ENCODE assay signal across 19 cellular contexts in genomic region chr5:17185349-17185748, GRCh38. TPM values are rescaled to one million over a fixed set of nuclear protein-coding genes. Genes with fewer than 3 reads are reported as not detected.
A peak's percentile ranks its signal among the peaks of the same experiment; 100 is the strongest.
DNase-seq lines count a peak whose midpoint lies in the region; ATAC-seq and TF ChIP-seq lines count a peak whose summit lies in the region.
"Had no signal": no experiment of that assay in that cellular context is flagged by ENCODE, and none has a peak within 500 bp of the region (broad histone marks: within the 10 kb centered on the region; RNA-seq: fewer than 3 reads in every experiment).

No MANE protein-coding gene starts in this region.

- H2AFZ ChIP-seq in SK-N-SH (ENCODE audit: low read depth), result no peak overlapping the region
- no peak overlapping the region for H2AFZ ChIP-seq in smooth muscle cell (ENCODE audit: low read depth)
- H2AFZ ChIP-seq: PC-9 had no signal

- no peak for TF ChIP-seq CTCF in SK-N-SH (IDR thresholded peaks at IDR 0.05)
- TF ChIP-seq CTCF in RWPE2 (IDR thresholded peaks at IDR 0.05; ENCODE audit: poor library complexity, severe bottlenecking), result no peak
- TF ChIP-seq CTCF in foreskin keratinocyte (conservative IDR thresholded peaks at IDR 0.05), result no peak
- no peak for TF ChIP-seq CTCF in smooth muscle cell (IDR thresholded peaks at IDR 0.05; ENCODE audit: borderline replicate concordance, insufficient read depth, poor library complexity, severe bottlenecking)

- CTCF ChIA-PET in SK-N-SH (lab: Yijun Ruan, JAX), result interaction anchor here (1.0 to 1.7 kb wide), 3 partner anchors 53 to 394 kb away, joined by 3 to 4 read pairs (median 4); no protein-coding TSS in a partner anchor

- in situ Hi-C loops in G401 (cut with HindIII; ENCODE audit: low sequenced_read_pairs), result no loop called here

- H3K27ac ChIP-seq in SK-N-SH (ENCODE audit: low read depth in 2 of 2, low read length in 1 of 2) (peak overlapping the region in 1 of 2 experiments; percentile 74; a peak in 2 of 4 replicates), RWPE2 (ENCODE audit: poor library complexity, severe bottlenecking) (peak overlapping the region; percentile 23), foreskin keratinocyte (peak overlapping the region; percentile 86), smooth muscle cell (ENCODE audit: low read depth) (peak overlapping the region; percentile 98)
- H3K27ac ChIP-seq: 22Rv1, PC-9 had no signal

- H3F3A ChIP-seq in SK-N-SH (replicated peaks; ENCODE audit: insufficient read depth) (peaks cover 68% of the 10 kb centered on the region), smooth muscle cell (ENCODE audit: low read depth) (peaks cover 45% of the 10 kb centered on the region)

- DNase-seq in SK-N-SH (no peak), RWPE2 (ENCODE audit: low spot score) (no peak), foreskin keratinocyte (no peak), smooth muscle cell (lab: John Stamatoyannopoulos, UW; ENCODE audit: unreplicated experiment) (no peak), G401 (ENCODE audit: low spot score) (no peak), NOMO-1 treated with DMSO at 0.1 percent for 48 hours (lab: John Stamatoyannopoulos, UW; ENCODE audit: unreplicated experiment) (no peak)
- DNase-seq: Caco-2; CD4-positive, alpha-beta T cell; GF-D8; KG1; NCI-H1417 treated with DMSO at 0.1 percent for 48 hours; NCI-H187 treated with DMSO at 0.1 percent for 48 hours; NCI-H2227 treated with DMSO at 0.1 percent for 48 hours; NCI-H524; PC-9 had no signal

- H4K20me1 ChIP-seq in SK-N-SH (ENCODE audit: insufficient read depth) (no peaks in the 10 kb centered on the region), smooth muscle cell (ENCODE audit: low read depth) (no peaks in the 10 kb centered on the region)

- H3K9me2 ChIP-seq in SK-N-SH, result no peaks in the 10 kb centered on the region

- H3K9me3 ChIP-seq in SK-N-SH (no peaks in the 10 kb centered on the region), RWPE2 (ENCODE audit: severe bottlenecking) (no peaks in the 10 kb centered on the region), smooth muscle cell (replicated peaks; ENCODE audit: low read depth) (no peaks in the 10 kb centered on the region)
- H3K9me3 ChIP-seq: Caco-2 had no signal

- peak overlapping the region; percentile 17; the same call in 1 of the 2 replicates for H3K9ac ChIP-seq in SK-N-SH
- peak overlapping the region; percentile 88 for H3K9ac ChIP-seq in smooth muscle cell (ENCODE audit: low read depth)

- POLR2A ChIA-PET in SK-N-SH (lab: Yijun Ruan, JAX), result no interaction called here

- H3K27me3 ChIP-seq in SK-N-SH (ENCODE audit: insufficient read depth) (no peaks in the 10 kb centered on the region), RWPE2 (ENCODE audit: insufficient read depth, poor library complexity, severe bottlenecking) (no peaks in the 10 kb centered on the region), foreskin keratinocyte (no peaks in the 10 kb centered on the region), smooth muscle cell (ENCODE audit: low read depth) (no peaks in the 10 kb centered on the region)

- H3K4me3 ChIP-seq in SK-N-SH (ENCODE audit: low read depth in 2 of 2, low read length in 1 of 2) (no peak overlapping the region), RWPE2 (ENCODE audit: severe bottlenecking) (no peak overlapping the region), smooth muscle cell (no peak overlapping the region)
- H3K4me3 ChIP-seq: PC-9 had no signal

- TF ChIP-seq EP300 in SK-N-SH (IDR thresholded peaks at IDR 0.05; ENCODE audit: borderline replicate concordance in 1 of 2, low read depth in 1 of 2, low read length in 1 of 2), result no peak

- WGBS in SK-N-SH (ENCODE audit: low lambda C conversion rate), result 96% methylated on average over 3 of the region's 3 CpGs
- 99% methylated on average over 3 of the region's 3 CpGs for WGBS in smooth muscle cell (ENCODE audit: low lambda C conversion rate)

- ATAC-seq in SK-N-SH treated with all-trans-retinoic acid at 6 μM for 48 hours, result no peak
- no peak for ATAC-seq in RWPE2 (ENCODE audit: low read depth)
- no peak for ATAC-seq in foreskin keratinocyte
- ATAC-seq in GM18907 (IDR thresholded peaks at IDR 0.05; ENCODE audit: unreplicated experiment), result no peak
- ATAC-seq: HepG2 had no signal

- H3K36me3 ChIP-seq in SK-N-SH (replicated peaks in 1 of 2; ENCODE audit: control insufficient read depth in 1 of 2, insufficient read depth in 2 of 2, low read length in 1 of 2), result no peaks in the 10 kb centered on the region
- H3K36me3 ChIP-seq in RWPE2 (ENCODE audit: low read depth), result no peaks in the 10 kb centered on the region
- H3K36me3 ChIP-seq in smooth muscle cell (ENCODE audit: low read depth), result no peaks in the 10 kb centered on the region

- no peak for TF ChIP-seq RAD21 in SK-N-SH (IDR thresholded peaks at IDR 0.05; ENCODE audit: low read length)

- H3K79me2 ChIP-seq in SK-N-SH (ENCODE audit: insufficient read depth) (peaks cover 5% of the 10 kb centered on the region), smooth muscle cell (ENCODE audit: low read depth) (no peaks in the 10 kb centered on the region)

- peaks cover 9 to 46% of the 10 kb centered on the region in 2 experiments; a peak in 3 of 4 replicates for H3K4me1 ChIP-seq in SK-N-SH (ENCODE audit: control insufficient read depth in 1 of 2, insufficient read depth in 2 of 2, low read depth in 1 of 2, low read length in 1 of 2)
- H3K4me1 ChIP-seq in RWPE2 (ENCODE audit: insufficient read depth, poor library complexity, severe bottlenecking), result peaks cover 28% of the 10 kb centered on the region
- peaks cover 41% of the 10 kb centered on the region for H3K4me1 ChIP-seq in foreskin keratinocyte
- H3K4me1 ChIP-seq in smooth muscle cell (ENCODE audit: low read depth), result peaks cover 16% of the 10 kb centered on the region

- H3K4me2 ChIP-seq in SK-N-SH (no peak overlapping the region), smooth muscle cell (peak overlapping the region; percentile 62)
- H3K4me2 ChIP-seq: PC-9 had no signal

TF ChIP-seq in SK-N-SH, 30 proteins besides CTCF, POLR2A, EP300 and RAD21 (continues in another document):
- TF ChIP-seq, protein P1, sequence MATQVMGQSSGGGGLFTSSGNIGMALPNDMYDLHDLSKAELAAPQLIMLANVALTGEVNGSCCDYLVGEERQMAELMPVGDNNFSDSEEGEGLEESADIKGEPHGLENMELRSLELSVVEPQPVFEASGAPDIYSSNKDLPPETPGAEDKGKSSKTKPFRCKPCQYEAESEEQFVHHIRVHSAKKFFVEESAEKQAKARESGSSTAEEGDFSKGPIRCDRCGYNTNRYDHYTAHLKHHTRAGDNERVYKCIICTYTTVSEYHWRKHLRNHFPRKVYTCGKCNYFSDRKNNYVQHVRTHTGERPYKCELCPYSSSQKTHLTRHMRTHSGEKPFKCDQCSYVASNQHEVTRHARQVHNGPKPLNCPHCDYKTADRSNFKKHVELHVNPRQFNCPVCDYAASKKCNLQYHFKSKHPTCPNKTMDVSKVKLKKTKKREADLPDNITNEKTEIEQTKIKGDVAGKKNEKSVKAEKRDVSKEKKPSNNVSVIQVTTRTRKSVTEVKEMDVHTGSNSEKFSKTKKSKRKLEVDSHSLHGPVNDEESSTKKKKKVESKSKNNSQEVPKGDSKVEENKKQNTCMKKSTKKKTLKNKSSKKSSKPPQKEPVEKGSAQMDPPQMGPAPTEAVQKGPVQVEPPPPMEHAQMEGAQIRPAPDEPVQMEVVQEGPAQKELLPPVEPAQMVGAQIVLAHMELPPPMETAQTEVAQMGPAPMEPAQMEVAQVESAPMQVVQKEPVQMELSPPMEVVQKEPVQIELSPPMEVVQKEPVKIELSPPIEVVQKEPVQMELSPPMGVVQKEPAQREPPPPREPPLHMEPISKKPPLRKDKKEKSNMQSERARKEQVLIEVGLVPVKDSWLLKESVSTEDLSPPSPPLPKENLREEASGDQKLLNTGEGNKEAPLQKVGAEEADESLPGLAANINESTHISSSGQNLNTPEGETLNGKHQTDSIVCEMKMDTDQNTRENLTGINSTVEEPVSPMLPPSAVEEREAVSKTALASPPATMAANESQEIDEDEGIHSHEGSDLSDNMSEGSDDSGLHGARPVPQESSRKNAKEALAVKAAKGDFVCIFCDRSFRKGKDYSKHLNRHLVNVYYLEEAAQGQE (IDR thresholded peaks at IDR 0.05; ENCODE audit: low read depth, low read length), result no peak
- TF ChIP-seq FOXJ3 (CRISPR knock-in tag; IDR thresholded peaks at IDR 0.05), result no peak
- no peak for TF ChIP-seq JUND (IDR thresholded peaks at IDR 0.05)
- TF ChIP-seq GABPA (IDR thresholded peaks at IDR 0.05; ENCODE audit: low read depth), result no peak

TF ChIP-seq in SK-N-SH treated with all-trans-retinoic acid at 6 μM for 48 hours, 23 proteins besides CTCF, POLR2A, EP300 and RAD21 (continues in another document):
- TF ChIP-seq CSRNP3 (CRISPR knock-in tag; IDR thresholded peaks at IDR 0.05) (no peak), ZC3H10 (CRISPR knock-in tag; IDR thresholded peaks at IDR 0.05) (no peak), RARB (CRISPR knock-in tag; IDR thresholded peaks at IDR 0.05) (no peak), ZFP30 (CRISPR knock-in tag; IDR thresholded peaks at IDR 0.05) (no peak), PPARA (CRISPR knock-in tag; IDR thresholded peaks at IDR 0.05; ENCODE audit: borderline replicate concordance) (no peak), ZNF8 (CRISPR knock-in tag; IDR thresholded peaks at IDR 0.05) (no peak), CSDC2 (CRISPR knock-in tag; IDR thresholded peaks at IDR 0.05) (no peak), TCF4 (CRISPR knock-in tag; IDR thresholded peaks at IDR 0.05; ENCODE audit: borderline replicate concordance) (no peak), ZNF70 (CRISPR knock-in tag; IDR thresholded peaks at IDR 0.05) (no peak)

RNA-seq across cellular contexts. Expression of gene BASP1, which starts 32.1 kb away (rescaled TPM):
- polyA plus RNA-seq in SK-N-SH (2012; rRNA removed), result 77.8 and 107 TPM in 2 replicates
- polyA plus RNA-seq in SK-N-SH (2012; cell fraction: cytosol; rRNA removed), result 94.2 and 104 TPM in 2 replicates
- 33.6 and 36.0 TPM in 2 replicates for polyA plus RNA-seq in SK-N-SH (2012; cell fraction: nucleus; rRNA removed)
- 83.8 and 106 TPM in 2 replicates for total RNA-seq in foreskin keratinocyte
- polyA plus RNA-seq in foreskin keratinocyte, result 106 and 127 TPM in 2 replicates
- 194 and 196 TPM in 2 replicates for total RNA-seq in smooth muscle cell
- polyA plus RNA-seq in smooth muscle cell, result 292 and 304 TPM in 2 replicates
- total RNA-seq in G401 (2014; rRNA removed; shearing (Covaris generic)), result not detected in 2 replicates
- total RNA-seq: HepG2, PC-9 had no signal

Comparison
In these comparisons a context has a peak if more than half of its experiments do, and no peak if none do; other contexts are left out.
1. RNA of gene BASP1, which starts 32.1 kb away (total RNA-seq): 194 to 196 TPM in smooth muscle cell and 83.8 to 106 TPM in foreskin keratinocyte; not detected in G401; every median in the first group is over 10 times any median in the second.